In the genomic region with DNA sequence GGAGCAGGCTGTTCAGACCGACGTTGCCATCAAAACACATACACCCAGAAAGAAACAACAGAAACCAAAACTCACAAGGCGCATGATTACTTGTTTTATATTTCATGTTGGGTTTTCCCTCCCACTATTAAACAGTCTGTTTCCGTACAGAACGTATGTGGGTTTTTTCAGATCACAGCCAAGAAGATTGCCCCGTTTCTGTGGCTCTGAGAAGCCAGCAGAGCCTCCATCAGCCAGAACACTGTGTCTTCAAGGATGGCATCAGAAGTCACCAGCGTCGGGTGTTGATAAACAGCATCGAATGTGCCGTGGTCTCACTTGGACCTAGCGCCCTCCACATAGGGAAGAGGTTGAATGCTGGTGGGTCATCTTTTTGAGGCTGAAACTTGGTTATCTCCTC, we compare ENCODE assay signal across 21 cellular contexts. TPM values are rescaled to one million over a fixed set of nuclear protein-coding genes. Genes with fewer than 3 reads are reported as not detected.
A peak's percentile ranks its signal among the peaks of the same experiment; 100 is the strongest.
DNase-seq lines count a peak whose midpoint lies in the region; ATAC-seq, FAIRE-seq and TF ChIP-seq lines count a peak whose summit lies in the region.
"Had no signal": no experiment of that assay in that cellular context is flagged by ENCODE, and none has a peak within 500 bp of the region (broad histone marks: within the 10 kb centered on the region; RNA-seq: fewer than 3 reads in every experiment).

No MANE protein-coding gene starts in this region.

- 92% methylated on average over 11 of the region's 11 CpGs for WGBS in pancreas, 2 donors

- H3K4me3 Mint-ChIP-seq in activated T-cell treated with anti-CD3 and anti-CD28 coated beads, Interleukin-2, amount 50 U/mL, for 24 hours = peak overlapping the region; percentile 47
- H3K4me3 Mint-ChIP-seq in CD8-positive, alpha-beta memory T cell = peak overlapping the region; percentile 46 to 91 (median 81)
- no peak overlapping the region for H3K4me3 Mint-ChIP-seq in activated naive CD8-positive, alpha-beta T cell treated with anti-CD3 and anti-CD28 coated beads for 36 hours
- peak overlapping the region in 4 of 10 donors; percentile 24 to 79 (median 56) for H3K4me3 Mint-ChIP-seq in naive thymus-derived CD8-positive, alpha-beta T cell
- H3K4me3 Mint-ChIP-seq: neural crest cell had no signal

- H3K27ac ChIP-seq in CD8-positive, alpha-beta memory T cell (ENCODE audit: low read depth, low read length) = peak overlapping the region; percentile 43
- H3K27ac ChIP-seq in pancreas = no peak overlapping the region
- H3K27ac ChIP-seq: body of pancreas, C4-2B, HL-60 had no signal

- H3K27me3 Mint-ChIP-seq in activated T-cell treated with anti-CD3 and anti-CD28 coated beads, Interleukin-2, amount 50 U/mL, for 24 hours = no peaks in the 10 kb centered on the region
- no peaks in the 10 kb centered on the region for H3K27me3 Mint-ChIP-seq in CD8-positive, alpha-beta memory T cell
- H3K27me3 Mint-ChIP-seq in activated naive CD8-positive, alpha-beta T cell treated with anti-CD3 and anti-CD28 coated beads for 36 hours = no peaks in the 10 kb centered on the region
- no peaks in the 10 kb centered on the region for H3K27me3 Mint-ChIP-seq in naive thymus-derived CD8-positive, alpha-beta T cell

- H3K27me3 ChIP-seq in CD8-positive, alpha-beta memory T cell (ENCODE audit: insufficient read depth, low read length, poor library complexity, severe bottlenecking) = no peaks in the 10 kb centered on the region
- H3K27me3 ChIP-seq in pancreas = no peaks in the 10 kb centered on the region
- H3K27me3 ChIP-seq: body of pancreas had no signal

- CTCF ChIA-PET in CD8-positive, alpha-beta memory T cell (lab: Charles Lee) = interaction anchor here (1.7 kb wide), 1 partner anchor 22 kb away, joined by 7 read pairs; no protein-coding TSS in a partner anchor

- no peak for ATAC-seq in naive thymus-derived CD8-positive, alpha-beta T cell
- ATAC-seq in GM21737 (IDR thresholded peaks at IDR 0.05; ENCODE audit: unreplicated experiment) (no peak), pancreas (no peak)
- ATAC-seq: body of pancreas had no signal

- no peaks in the 10 kb centered on the region for H3K9me3 ChIP-seq in CD8-positive, alpha-beta memory T cell (ENCODE audit: low read length)
- no peaks in the 10 kb centered on the region for H3K9me3 ChIP-seq in pancreas
- H3K9me3 ChIP-seq: body of pancreas had no signal

- no peak for TF ChIP-seq CTCF in pancreas (IDR thresholded peaks at IDR 0.05)

- POLR2A ChIA-PET in CD8-positive, alpha-beta memory T cell (lab: Charles Lee) = interaction anchor here (1.0 to 1.8 kb wide), 2 partner anchors 19 to 23 kb away, joined by 3 to 11 read pairs; no protein-coding TSS in a partner anchor
- POLR2A ChIA-PET in naive thymus-derived CD8-positive, alpha-beta T cell (lab: Charles Lee) = no interaction called here

- H3K36me3 ChIP-seq in CD8-positive, alpha-beta memory T cell (ENCODE audit: insufficient read depth, low read length) = peaks cover 13% of the 10 kb centered on the region
- peaks cover 0 to 36% (median 5%) of the 10 kb centered on the region in 3 donors for H3K36me3 ChIP-seq in pancreas

- peaks cover 71% of the 10 kb centered on the region for H3K36me3 Mint-ChIP-seq in activated T-cell treated with anti-CD3 and anti-CD28 coated beads, Interleukin-2, amount 50 U/mL, for 24 hours (ENCODE audit: low read depth)
- H3K36me3 Mint-ChIP-seq in CD8-positive, alpha-beta memory T cell = peaks cover 0 to 47% (median 10%) of the 10 kb centered on the region in 3 donors
- peaks cover 29% of the 10 kb centered on the region for H3K36me3 Mint-ChIP-seq in activated naive CD8-positive, alpha-beta T cell treated with anti-CD3 and anti-CD28 coated beads for 36 hours
- peaks cover 5 to 56% (median 8%) of the 10 kb centered on the region in 3 donors for H3K36me3 Mint-ChIP-seq in naive thymus-derived CD8-positive, alpha-beta T cell

- intact Hi-C loops in pancreas (cut with DNase I) = no loop called here

- H3K4me3 ChIP-seq in CD8-positive, alpha-beta memory T cell (ENCODE audit: low read length) = peak overlapping the region; percentile 16
- H3K4me3 ChIP-seq in pancreas = no peak overlapping the region
- H3K4me3 ChIP-seq: body of pancreas had no signal

- H3K9me3 Mint-ChIP-seq in activated T-cell treated with anti-CD3 and anti-CD28 coated beads, Interleukin-2, amount 50 U/mL, for 24 hours = no peaks in the 10 kb centered on the region
- H3K9me3 Mint-ChIP-seq in CD8-positive, alpha-beta memory T cell = no peaks in the 10 kb centered on the region
- H3K9me3 Mint-ChIP-seq in activated naive CD8-positive, alpha-beta T cell treated with anti-CD3 and anti-CD28 coated beads for 36 hours = no peaks in the 10 kb centered on the region
- no peaks in the 10 kb centered on the region for H3K9me3 Mint-ChIP-seq in naive thymus-derived CD8-positive, alpha-beta T cell
- H3K9me3 Mint-ChIP-seq: neural crest cell had no signal

- FAIRE-seq in pancreas (lab: Jason Lieb, UNC) = no peak
- FAIRE-seq: GM18507 had no signal

- H3K27ac Mint-ChIP-seq in activated T-cell treated with anti-CD3 and anti-CD28 coated beads, Interleukin-2, amount 50 U/mL, for 24 hours = peak overlapping the region; percentile 90
- H3K27ac Mint-ChIP-seq in CD8-positive, alpha-beta memory T cell = peak overlapping the region; percentile 90 to 98 (median 96)
- peak overlapping the region; percentile 74 for H3K27ac Mint-ChIP-seq in activated naive CD8-positive, alpha-beta T cell treated with anti-CD3 and anti-CD28 coated beads for 36 hours
- peak overlapping the region in 8 of 10 donors; percentile 61 to 91 (median 77) for H3K27ac Mint-ChIP-seq in naive thymus-derived CD8-positive, alpha-beta T cell

- H3K4me1 Mint-ChIP-seq in activated T-cell treated with anti-CD3 and anti-CD28 coated beads, Interleukin-2, amount 50 U/mL, for 24 hours (ENCODE audit: low read depth) = peaks cover 50% of the 10 kb centered on the region
- peaks cover 37 to 53% (median 47%) of the 10 kb centered on the region in 3 donors for H3K4me1 Mint-ChIP-seq in CD8-positive, alpha-beta memory T cell
- peaks cover 18% of the 10 kb centered on the region for H3K4me1 Mint-ChIP-seq in activated naive CD8-positive, alpha-beta T cell treated with anti-CD3 and anti-CD28 coated beads for 36 hours
- peaks cover 5 to 45% (median 28%) of the 10 kb centered on the region in 4 donors for H3K4me1 Mint-ChIP-seq in naive thymus-derived CD8-positive, alpha-beta T cell

- peaks cover 43% of the 10 kb centered on the region for H3K4me1 ChIP-seq in CD8-positive, alpha-beta memory T cell (ENCODE audit: insufficient read depth, low read length)
- peaks cover 0 to 18% (median 5%) of the 10 kb centered on the region in 3 donors for H3K4me1 ChIP-seq in pancreas

- no peak for DNase-seq in activated T-cell treated with anti-CD3 and anti-CD28 coated beads, Interleukin-2, amount 50 U/mL, for 24 hours
- DNase-seq in activated T-cell treated with anti-CD3 and anti-CD28 coated beads, Interleukin-2, amount 50 U/mL, for 48 hours = no peak
- DNase-seq in CD8-positive, alpha-beta memory T cell = peak in 2 of 5 donors; percentile 25 to 57
- DNase-seq in activated naive CD8-positive, alpha-beta T cell treated with anti-CD3 and anti-CD28 coated beads for 36 hours = no peak
- DNase-seq in naive thymus-derived CD8-positive, alpha-beta T cell = no peak
- DNase-seq in NCI-H82 treated with DMSO at 0.1 percent for 48 hours (lab: John Stamatoyannopoulos, UW; ENCODE audit: unreplicated experiment) (no peak), pancreas (no peak)
- DNase-seq: body of pancreas; dermis blood vessel endothelial cell; DMS79 treated with DMSO at 0.1 percent for 48 hours; H7; mammary epithelial cell; NCI-H2029 treated with DMSO at 0.1 percent for 48 hours; NCI-H524 treated with DMSO at 0.1 percent for 48 hours; stimulated activated CD4-positive, alpha-beta T cell treated with anti-CD3 and anti-CD28 coated beads, Interleukin-15, amount 100 ng/mL, for 24 hours had no signal

RNA-seq across cellular contexts. Expression of gene FAM78A, which starts 42.8 kb away (rescaled TPM):
- 10 to 100 TPM; 43.6 to 44.4 TPM for total RNA-seq in CD8-positive, alpha-beta memory T cell
- 27.6 TPM for polyA plus RNA-seq in CD8-positive, alpha-beta memory T cell
- total RNA-seq in activated naive CD8-positive, alpha-beta T cell treated with anti-CD3 and anti-CD28 coated beads for 36 hours = 10 to 100 TPM; 36.1 to 37.4 TPM
- total RNA-seq in naive thymus-derived CD8-positive, alpha-beta T cell = 10 to 100 TPM; 79.6 to 80.9 TPM
- 10 to 100 TPM; 12.2 to 28.1 (median 12.7) TPM for polyA plus RNA-seq in naive thymus-derived CD8-positive, alpha-beta T cell
- total RNA-seq in pancreas = 1 to 10 TPM in 3 of 6 donors, under 1 TPM in 3; 0.37 to 3.9 (median 0.93) TPM
- under 1 TPM; 0.45 to 0.76 TPM for polyA plus RNA-seq in pancreas

RNA-seq across cellular contexts. Expression of gene PLPP7, which starts 56.0 kb away (rescaled TPM):
- total RNA-seq in CD8-positive, alpha-beta memory T cell = not detected
- not detected for polyA plus RNA-seq in CD8-positive, alpha-beta memory T cell
- total RNA-seq in activated naive CD8-positive, alpha-beta T cell treated with anti-CD3 and anti-CD28 coated beads for 36 hours = under 1 TPM; 0.35 to 0.42 TPM
- under 1 TPM; 0.82 to 0.86 TPM for total RNA-seq in naive thymus-derived CD8-positive, alpha-beta T cell
- polyA plus RNA-seq in naive thymus-derived CD8-positive, alpha-beta T cell = under 1 TPM in 2 of 3 donors, not detected in 1; 0.45 to 0.57 TPM
- 1 to 10 TPM in 4 of 6 donors, under 1 TPM in 2; 0.38 to 2.0 (median 1.3) TPM for total RNA-seq in pancreas
- 1 to 10 TPM in 1 of 2 donors, under 1 TPM in 1; 0.94 to 2.5 TPM for polyA plus RNA-seq in pancreas
- total RNA-seq: A673 had no signal
- polyA plus RNA-seq: mammary epithelial cell had no signal

Comparison
In these comparisons a context has a peak if more than half of its experiments do, and no peak if none do; other contexts are left out.
1. RNA of gene FAM78A, which starts 42.8 kb away (total RNA-seq): 79.6 to 80.9 TPM in naive thymus-derived CD8-positive, alpha-beta T cell, 43.6 to 44.4 TPM in CD8-positive, alpha-beta memory T cell and 36.1 to 37.4 TPM in activated naive CD8-positive, alpha-beta T cell treated with anti-CD3 and anti-CD28 coated beads for 36 hours; 0.37 to 3.9 TPM in pancreas; every median in the first group is over 4 times any median in the second.
2. Peak in every context shown above with its lines, with median percentiles within 50 percentile points of each other: H3K27ac Mint-ChIP-seq.